Comparison of ENCODE assay signal across 1 cellular context in the genomic region with DNA sequence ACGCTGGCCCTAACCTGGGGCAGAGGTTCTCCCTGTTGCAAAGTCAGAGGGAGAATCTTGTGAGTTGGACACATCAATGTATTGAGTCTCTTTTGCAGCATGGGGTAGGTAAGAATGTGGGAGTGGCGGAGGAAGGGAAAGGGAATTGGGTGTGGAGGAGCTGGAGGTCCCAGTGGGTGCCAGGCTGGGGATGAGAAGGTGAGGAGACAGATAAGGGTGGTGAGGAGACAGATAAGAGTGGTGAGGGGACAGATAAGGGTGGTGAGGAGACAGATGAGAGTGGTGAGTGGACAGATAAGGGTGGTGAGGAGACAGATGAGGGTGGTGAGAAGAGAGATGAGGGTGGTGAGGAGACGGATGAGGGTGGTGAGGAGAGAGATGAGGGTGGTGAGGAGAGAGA.
TF ChIP-seq lines count a peak whose summit lies in the region.

No MANE protein-coding gene starts in this region.

TF ChIP-seq in H1, 55 proteins besides CTCF, POLR2A, EP300 and RAD21:
- TF ChIP-seq POLR2AphosphoS5 (IDR thresholded peaks at IDR 0.05; ENCODE audit: low read depth, low read length) = no peak
- no peak for TF ChIP-seq CREB1 (IDR thresholded peaks at IDR 0.05)
- no peak for TF ChIP-seq CBX8 (IDR thresholded peaks at IDR 0.05; ENCODE audit: borderline replicate concordance, low read depth, low read length)
- no peak for TF ChIP-seq YY1 (IDR thresholded peaks at IDR 0.05; ENCODE audit: low read depth, low read length)
- no peak for TF ChIP-seq ASH2L (IDR thresholded peaks at IDR 0.05; ENCODE audit: low read length)
TF ChIP-seq in H1: peak in this region for 0.
